In genomic region chr20:38084425-38084951, GRCh38 we compare ENCODE assay signal across 9 cellular contexts. TPM values are rescaled to one million over a fixed set of nuclear protein-coding genes. Genes with fewer than 3 reads are reported as not detected.
DNase-seq lines count a peak whose midpoint lies in the region; ATAC-seq and TF ChIP-seq lines count a peak whose summit lies in the region.
"Had no signal": no experiment of that assay in that cellular context is flagged by ENCODE, and none has a peak within 500 bp of the region (broad histone marks: within the 10 kb centered on the region; RNA-seq: fewer than 3 reads in every experiment).

No MANE protein-coding gene starts in this region.

- no peak overlapping the region for H2AFZ ChIP-seq in Karpas-422 (ENCODE audit: low read length)

- DNase-seq in H4 (ENCODE audit: low spot score): peak; percentile 82
- DNase-seq in astrocyte of the hippocampus (ENCODE audit: low read depth, low spot score): peak; percentile 65
- peak; percentile 76 for DNase-seq in hepatic stellate cell (ENCODE audit: low spot score)
- no peak for DNase-seq in sigmoid colon
- DNase-seq in ureter (ENCODE audit: low spot score): no peak
- no peak for DNase-seq in Karpas-422
- DNase-seq in mucosa of gallbladder (ENCODE audit: low spot score): no peak
- DNase-seq: NCI-H510A had no signal

- peaks cover 33% of the 10 kb centered on the region for H3K79me2 ChIP-seq in Karpas-422 (ENCODE audit: low read length)

- no peak overlapping the region for H3K9ac ChIP-seq in Karpas-422 (ENCODE audit: low read length)

- H3K4me3 ChIP-seq in sigmoid colon: no peak overlapping the region
- H3K4me3 ChIP-seq in Karpas-422 (ENCODE audit: low read length): no peak overlapping the region

- TF ChIP-seq POLR2A in sigmoid colon (IDR thresholded peaks at IDR 0.05): no peak

- no peak for TF ChIP-seq CTCF in sigmoid colon (IDR thresholded peaks at IDR 0.05)

- H3K9me2 ChIP-seq in Karpas-422 (replicated peaks; ENCODE audit: insufficient read depth, low read length): no peaks in the 10 kb centered on the region

- H3K27me3 ChIP-seq in sigmoid colon: no peaks in the 10 kb centered on the region
- no peaks in the 10 kb centered on the region for H3K27me3 ChIP-seq in Karpas-422 (ENCODE audit: low read length)

- H3K36me3 ChIP-seq in sigmoid colon (peaks cover 0 to 22% (median 0%) of the 10 kb centered on the region in 4 donors), Karpas-422 (ENCODE audit: insufficient read depth, low read length) (peaks cover 16% of the 10 kb centered on the region; the same call in 1 of the 2 replicates)

- no peak for ATAC-seq in HG03571 (IDR thresholded peaks at IDR 0.05; ENCODE audit: unreplicated experiment)

- peak in 1 of 4 donors; percentile 27 for TF ChIP-seq EP300 in sigmoid colon (IDR thresholded peaks at IDR 0.05)

- H3K4me1 ChIP-seq in sigmoid colon: peaks cover 0 to 71% (median 56%) of the 10 kb centered on the region in 4 donors
- no peaks in the 10 kb centered on the region for H3K4me1 ChIP-seq in Karpas-422 (ENCODE audit: low read length)

- WGBS in sigmoid colon, 2 donors: 27 to 53% methylated on average over 5 of the region's 5 CpGs

- no peak overlapping the region for H3K4me2 ChIP-seq in Karpas-422 (ENCODE audit: low read depth, low read length, poor library complexity, severe bottlenecking)

- H3K27ac ChIP-seq in sigmoid colon: peak overlapping the region; percentile 76 to 87 (median 86)
- H3K27ac ChIP-seq in Karpas-422 (ENCODE audit: low read length): no peak overlapping the region

- no peaks in the 10 kb centered on the region for H3K9me3 ChIP-seq in sigmoid colon
- no peaks in the 10 kb centered on the region for H3K9me3 ChIP-seq in Karpas-422 (ENCODE audit: low read length)

- intact Hi-C loops in sigmoid colon (cut with DNase I): loop anchor here (2.0 kb wide), 1 partner anchor 72 kb away; no protein-coding TSS in a partner anchor

- no peaks in the 10 kb centered on the region for H4K20me1 ChIP-seq in Karpas-422 (ENCODE audit: insufficient read depth, low read depth, low read length)

RNA-seq across cellular contexts. Expression of gene RPRD1B, which starts 50.9 kb away (rescaled TPM):
- total RNA-seq in H4 (2014; rRNA removed; shearing (Covaris generic)): 10.8 and 13.5 TPM in 2 replicates
- 10 to 100 TPM; 27.2 to 31.9 (median 29.7) TPM for total RNA-seq in sigmoid colon
- 10 to 100 TPM; 10.2 to 17.0 (median 12.3) TPM for polyA plus RNA-seq in sigmoid colon
- 61.3 TPM for total RNA-seq in ureter
- 20.3 and 68.2 TPM in 2 replicates for total RNA-seq in Karpas-422 (2014; rRNA removed; shearing (Covaris generic); ENCODE audit: low replicate concordance)
- total RNA-seq in mucosa of gallbladder: 30.5 TPM

RNA-seq across cellular contexts. Expression of gene TTI1, which starts 51.2 kb away (rescaled TPM):
- 24.7 and 25.7 TPM in 2 replicates for total RNA-seq in H4 (2014; rRNA removed; shearing (Covaris generic))
- total RNA-seq in sigmoid colon: 10 to 100 TPM in 3 of 4 donors, 1 to 10 TPM in 1; 9.6 to 11.7 (median 11.0) TPM
- 10 to 100 TPM in 1 of 3 donors, 1 to 10 TPM in 2; 2.4 to 11.3 (median 4.4) TPM for polyA plus RNA-seq in sigmoid colon
- 29.5 TPM for total RNA-seq in ureter
- 22.7 and 38.3 TPM in 2 replicates for total RNA-seq in Karpas-422 (2014; rRNA removed; shearing (Covaris generic); ENCODE audit: low replicate concordance)
- 19.1 TPM for total RNA-seq in mucosa of gallbladder

Comparison
In these comparisons a context has a peak if more than half of its experiments do, and no peak if none do; other contexts are left out.
1. DNase-seq: peak in H4 (single experiment), astrocyte of the hippocampus (single experiment) and hepatic stellate cell (single experiment); none in sigmoid colon (single experiment), ureter (single experiment), Karpas-422 (single experiment) and mucosa of gallbladder (single experiment).